In genomic region chr4:182019148-182019652, GRCh38 we compare ENCODE assay signal across 10 cellular contexts.
DNase-seq lines count a peak whose midpoint lies in the region; ATAC-seq, FAIRE-seq and TF ChIP-seq lines count a peak whose summit lies in the region.
"Had no signal": no experiment of that assay in that cellular context is flagged by ENCODE, and none has a peak within 500 bp of the region (broad histone marks: within the 10 kb centered on the region; RNA-seq: fewer than 3 reads in every experiment).

No MANE protein-coding gene starts in this region.

- ATAC-seq in GM19328 (IDR thresholded peaks at IDR 0.05; ENCODE audit: unreplicated experiment) (peak; percentile 60), HG02678 (IDR thresholded peaks at IDR 0.05; ENCODE audit: unreplicated experiment) (peak; percentile 90), HG03442 (IDR thresholded peaks at IDR 0.05; ENCODE audit: unreplicated experiment) (peak; percentile 85), SK-N-SH treated with all-trans-retinoic acid at 6 μM for 48 hours (no peak)
- no peak for ATAC-seq in activated naive CD8-positive, alpha-beta T cell treated with anti-CD3 and anti-CD28 coated beads, Interleukin-2, amount 50 U/mL, for 24 hours

- no peak overlapping the region for H3K4me3 Mint-ChIP-seq in activated naive CD8-positive, alpha-beta T cell treated with anti-CD3 and anti-CD28 coated beads, Interleukin-2, amount 50 U/mL, for 24 hours

- peaks cover 4% of the 10 kb centered on the region for H3K9me3 Mint-ChIP-seq in activated naive CD8-positive, alpha-beta T cell treated with anti-CD3 and anti-CD28 coated beads, Interleukin-2, amount 50 U/mL, for 24 hours

- no peaks in the 10 kb centered on the region for H3K36me3 Mint-ChIP-seq in activated naive CD8-positive, alpha-beta T cell treated with anti-CD3 and anti-CD28 coated beads, Interleukin-2, amount 50 U/mL, for 24 hours (ENCODE audit: low read depth)

- peaks cover 1% of the 10 kb centered on the region for H3K4me1 Mint-ChIP-seq in activated naive CD8-positive, alpha-beta T cell treated with anti-CD3 and anti-CD28 coated beads, Interleukin-2, amount 50 U/mL, for 24 hours

- no peaks in the 10 kb centered on the region for H3K27me3 Mint-ChIP-seq in activated naive CD8-positive, alpha-beta T cell treated with anti-CD3 and anti-CD28 coated beads, Interleukin-2, amount 50 U/mL, for 24 hours

- peak; percentile 47; the same call in 1 of the 2 replicates for TF ChIP-seq POLR2A in GM12892 (IDR thresholded peaks at IDR 0.05; ENCODE audit: low read depth, low read length)

- DNase-seq in GM12892 (ENCODE audit: insufficient read length) (no peak), germinal center (ENCODE audit: low spot score) (no peak), NCI-H1105 (lab: John Stamatoyannopoulos, UW) (no peak)
- no peak for DNase-seq in activated naive CD8-positive, alpha-beta T cell treated with anti-CD3 and anti-CD28 coated beads, Interleukin-2, amount 50 U/mL, for 24 hours
- DNase-seq: NCI-H187 treated with DMSO at 0.1 percent for 48 hours, OCI-M1 had no signal

- H3K27ac Mint-ChIP-seq in activated naive CD8-positive, alpha-beta T cell treated with anti-CD3 and anti-CD28 coated beads, Interleukin-2, amount 50 U/mL, for 24 hours = no peak overlapping the region

- FAIRE-seq in GM12892 (lab: Jason Lieb, UNC) = no peak

TF ChIP-seq in SK-N-SH treated with all-trans-retinoic acid at 6 μM for 48 hours, 23 proteins besides CTCF, POLR2A, EP300 and RAD21:
- TF ChIP-seq TCF4 (CRISPR knock-in tag; IDR thresholded peaks at IDR 0.05; ENCODE audit: borderline replicate concordance) (no peak), ISL1 (CRISPR knock-in tag; IDR thresholded peaks at IDR 0.05) (no peak), ZC3H10 (CRISPR knock-in tag; IDR thresholded peaks at IDR 0.05) (no peak), SNAI2 (CRISPR knock-in tag; IDR thresholded peaks at IDR 0.05) (no peak), ZNF8 (CRISPR knock-in tag; IDR thresholded peaks at IDR 0.05) (no peak), CREB5 (CRISPR knock-in tag; IDR thresholded peaks at IDR 0.05; ENCODE audit: low read depth) (no peak), GLIS3 (CRISPR knock-in tag; IDR thresholded peaks at IDR 0.05) (no peak), RARB (CRISPR knock-in tag; IDR thresholded peaks at IDR 0.05) (no peak), PATZ1 (CRISPR knock-in tag; IDR thresholded peaks at IDR 0.05; ENCODE audit: borderline replicate concordance) (no peak), ESRRG (CRISPR knock-in tag; IDR thresholded peaks at IDR 0.05) (no peak), TOX (CRISPR knock-in tag; IDR thresholded peaks at IDR 0.05; ENCODE audit: borderline replicate concordance) (no peak), ZNF70 (CRISPR knock-in tag; IDR thresholded peaks at IDR 0.05) (no peak), ZNF565 (CRISPR knock-in tag; conservative IDR thresholded peaks at IDR 0.05; ENCODE audit: low read depth) (no peak), BACH2 (CRISPR knock-in tag; IDR thresholded peaks at IDR 0.05; ENCODE audit: borderline replicate concordance) (no peak), ARNTL (CRISPR knock-in tag; IDR thresholded peaks at IDR 0.05; ENCODE audit: borderline replicate concordance, low read depth) (no peak), PPARA (CRISPR knock-in tag; IDR thresholded peaks at IDR 0.05; ENCODE audit: borderline replicate concordance) (no peak), ZFP3 (CRISPR knock-in tag; IDR thresholded peaks at IDR 0.05) (no peak), ZFP30 (CRISPR knock-in tag; IDR thresholded peaks at IDR 0.05) (no peak)
- TF ChIP-seq, protein P1, sequence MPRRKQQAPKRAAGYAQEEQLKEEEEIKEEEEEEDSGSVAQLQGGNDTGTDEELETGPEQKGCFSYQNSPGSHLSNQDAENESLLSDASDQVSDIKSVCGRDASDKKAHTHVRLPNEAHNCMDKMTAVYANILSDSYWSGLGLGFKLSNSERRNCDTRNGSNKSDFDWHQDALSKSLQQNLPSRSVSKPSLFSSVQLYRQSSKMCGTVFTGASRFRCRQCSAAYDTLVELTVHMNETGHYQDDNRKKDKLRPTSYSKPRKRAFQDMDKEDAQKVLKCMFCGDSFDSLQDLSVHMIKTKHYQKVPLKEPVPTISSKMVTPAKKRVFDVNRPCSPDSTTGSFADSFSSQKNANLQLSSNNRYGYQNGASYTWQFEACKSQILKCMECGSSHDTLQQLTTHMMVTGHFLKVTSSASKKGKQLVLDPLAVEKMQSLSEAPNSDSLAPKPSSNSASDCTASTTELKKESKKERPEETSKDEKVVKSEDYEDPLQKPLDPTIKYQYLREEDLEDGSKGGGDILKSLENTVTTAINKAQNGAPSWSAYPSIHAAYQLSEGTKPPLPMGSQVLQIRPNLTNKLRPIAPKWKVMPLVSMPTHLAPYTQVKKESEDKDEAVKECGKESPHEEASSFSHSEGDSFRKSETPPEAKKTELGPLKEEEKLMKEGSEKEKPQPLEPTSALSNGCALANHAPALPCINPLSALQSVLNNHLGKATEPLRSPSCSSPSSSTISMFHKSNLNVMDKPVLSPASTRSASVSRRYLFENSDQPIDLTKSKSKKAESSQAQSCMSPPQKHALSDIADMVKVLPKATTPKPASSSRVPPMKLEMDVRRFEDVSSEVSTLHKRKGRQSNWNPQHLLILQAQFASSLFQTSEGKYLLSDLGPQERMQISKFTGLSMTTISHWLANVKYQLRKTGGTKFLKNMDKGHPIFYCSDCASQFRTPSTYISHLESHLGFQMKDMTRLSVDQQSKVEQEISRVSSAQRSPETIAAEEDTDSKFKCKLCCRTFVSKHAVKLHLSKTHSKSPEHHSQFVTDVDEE (CRISPR knock-in tag; IDR thresholded peaks at IDR 0.05) = no peak

Comparison
In these comparisons a context has a peak if more than half of its experiments do, and no peak if none do; other contexts are left out.
1. ATAC-seq: peak in GM19328 (single experiment), HG02678 (single experiment) and HG03442 (single experiment); none in activated naive CD8-positive, alpha-beta T cell treated with anti-CD3 and anti-CD28 coated beads, Interleukin-2, amount 50 U/mL, for 24 hours (single experiment) and SK-N-SH treated with all-trans-retinoic acid at 6 μM for 48 hours (single experiment).